ENCODE assay signal across 13 cellular contexts in the genomic region with DNA sequence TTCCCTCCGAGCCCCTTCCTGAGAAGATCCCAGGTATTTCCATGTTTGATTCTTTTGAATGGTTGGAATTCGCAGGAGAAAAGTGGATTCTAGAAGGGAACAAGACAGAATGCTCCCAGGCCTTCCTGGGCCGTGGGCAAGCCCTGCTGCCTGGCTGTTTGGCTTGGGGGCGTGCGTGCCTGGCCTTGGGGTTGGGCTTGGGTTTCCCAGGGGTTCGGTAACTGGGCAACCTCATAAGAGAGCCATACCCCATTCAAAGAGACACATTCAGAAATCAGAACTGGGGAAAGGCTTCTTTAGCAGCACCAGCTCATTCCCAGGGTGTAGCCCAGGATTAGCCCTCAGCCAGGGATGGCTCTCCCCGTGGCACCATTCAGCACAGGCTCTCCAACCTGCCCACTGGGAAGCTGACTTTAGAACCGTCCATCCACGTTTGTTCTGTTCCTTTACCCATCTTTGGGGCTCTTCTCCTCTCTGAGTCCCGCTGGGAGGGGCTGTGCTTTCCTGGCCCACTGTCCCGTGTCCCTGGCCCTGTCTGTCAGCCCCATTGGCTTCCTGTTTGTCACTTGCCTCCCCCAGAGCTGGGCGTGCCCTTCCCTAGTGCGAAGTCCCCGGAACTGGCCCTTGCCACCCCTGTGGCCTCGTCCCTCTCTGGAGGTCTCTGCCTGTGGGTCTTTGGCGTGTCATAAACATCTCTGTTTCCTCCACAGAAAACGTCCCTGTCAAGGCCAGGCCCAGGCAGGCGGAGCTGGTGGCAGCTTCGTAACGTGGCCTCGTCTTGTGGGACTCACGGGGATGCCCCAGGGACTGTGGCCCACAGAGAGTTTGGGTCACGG.
"Had no signal": no experiment of that assay in that cellular context is flagged by ENCODE, and none has a peak within 500 bp of the region (broad histone marks: within the 10 kb centered on the region; RNA-seq: fewer than 3 reads in every experiment).

No MANE protein-coding gene starts in this region.

- H3K4me3 ChIP-seq: adrenal gland, cardiac muscle cell, dorsolateral prefrontal cortex, esophagus muscularis mucosa, hepatocyte, right atrium auricular region, skin epidermis had no signal

- DNase-seq: activated CD4-positive, alpha-beta T cell treated with anti-CD3 and anti-CD28 coated beads, Interleukin-2, amount 50 U/mL, for 1 hour; activated naive CD4-positive, alpha-beta T cell treated with Interleukin-2 at 50 U/mL for 16 hours; adrenal gland; mesenchymal stem cell; occipital lobe; stimulated activated CD4-positive, alpha-beta T cell treated with anti-CD3 and anti-CD28 coated beads, Interleukin-4, amount 100 ng/mL, for 24 hours; stimulated activated naive CD4-positive, alpha-beta T cell treated with Interleukin-2 at 50 U/mL for 16 hours had no signal

- H3K9me3 ChIP-seq: adrenal gland, esophagus muscularis mucosa, right atrium auricular region had no signal

- H3K27ac ChIP-seq: adrenal gland, cardiac muscle cell, esophagus muscularis mucosa, hepatocyte, right atrium auricular region, skin epidermis had no signal
